Comparison of ENCODE assay signal across 14 cellular contexts in genomic region chr10:116079355-116079754, GRCh38.
A peak's percentile ranks its signal among the peaks of the same experiment; 100 is the strongest.
DNase-seq lines count a peak whose midpoint lies in the region; TF ChIP-seq lines count a peak whose summit lies in the region.
"Had no signal": no experiment of that assay in that cellular context is flagged by ENCODE, and none has a peak within 500 bp of the region (broad histone marks: within the 10 kb centered on the region; RNA-seq: fewer than 3 reads in every experiment).

No MANE protein-coding gene starts in this region.

- no peak overlapping the region for H3T11ph ChIP-seq in H9 (ENCODE audit: low read length)

- H3K4me3 Mint-ChIP-seq in H9: no peak overlapping the region
- H3K4me3 Mint-ChIP-seq: CD14-positive monocyte; CD8-positive, alpha-beta T cell had no signal

- H4K8ac ChIP-seq in H9 (replicated peaks; ENCODE audit: insufficient read length, low read depth, low read length) (no peak overlapping the region), mesenchymal stem cell (ENCODE audit: low read length) (no peak overlapping the region)

- no peak overlapping the region for H3K9ac ChIP-seq in H9 (ENCODE audit: extremely low read depth, insufficient read length, low read length)
- no peak overlapping the region for H3K9ac ChIP-seq in mesenchymal stem cell (ENCODE audit: low read length)

- intact Hi-C loops in A673 (cut with micrococcal nuclease; ENCODE audit: unreplicated experiment): no loop called here

- H3K79me1 ChIP-seq in H9 (ENCODE audit: insufficient read depth, low read depth, low read length, poor library complexity, severe bottlenecking): no peaks in the 10 kb centered on the region
- peaks cover 1% of the 10 kb centered on the region for H3K79me1 ChIP-seq in mesenchymal stem cell (replicated peaks; ENCODE audit: low read length, poor library complexity, severe bottlenecking)

- no peaks in the 10 kb centered on the region for H3K79me2 ChIP-seq in H9 (ENCODE audit: insufficient read depth, low read length)

- no peaks in the 10 kb centered on the region for H4K20me1 ChIP-seq in H9 (ENCODE audit: control insufficient read depth, insufficient read depth, insufficient read length)

- H3K36me3 Mint-ChIP-seq in H9 (ENCODE audit: insufficient read depth in 1 of 3, low read depth in 3 of 3): no peaks in the 10 kb centered on the region
- H3K36me3 Mint-ChIP-seq: CD14-positive monocyte; CD8-positive, alpha-beta T cell had no signal

- H3K4me1 Mint-ChIP-seq in H9: peaks cover 7 to 13% of the 10 kb centered on the region in 2 experiments
- H3K4me1 Mint-ChIP-seq: CD14-positive monocyte had no signal

- H2BK12ac ChIP-seq in H9 (ENCODE audit: insufficient read length, low read depth, low read length): no peak overlapping the region
- H2BK12ac ChIP-seq in mesenchymal stem cell (ENCODE audit: low read length in 2 of 2): no peak overlapping the region

- H3K4ac ChIP-seq in H9 (ENCODE audit: low read depth, low read length) (no peak overlapping the region), mesenchymal stem cell (ENCODE audit: low read depth in 1 of 2, low read length in 2 of 2) (no peak overlapping the region)

- TF ChIP-seq CTCF in A673 (conservative IDR thresholded peaks at IDR 0.05; ENCODE audit: low read depth, low read length) (0 out of 2 replicates have a peak, but pooled peaks have one; percentile 19), H9 (conservative IDR thresholded peaks at IDR 0.05) (peak; percentile 39; the same call in 1 of the 3 replicates), astrocyte of the spinal cord (IDR thresholded peaks at IDR 0.05; ENCODE audit: low read depth, low read length) (peak; percentile 1)

- H3K18ac ChIP-seq in H9 (ENCODE audit: insufficient read length, low read depth, low read length) (no peak overlapping the region), mesenchymal stem cell (ENCODE audit: low read depth in 1 of 2, low read length in 2 of 2) (no peak overlapping the region)

- CTCF ChIA-PET in A673 (lab: Charles Lee): no interaction called here

- no peak overlapping the region for H3K14ac ChIP-seq in H9 (ENCODE audit: insufficient read depth, low read length)
- no peak overlapping the region for H3K14ac ChIP-seq in mesenchymal stem cell (ENCODE audit: low read length in 2 of 2)

- WGBS in H9 (ENCODE audit: extremely low coverage, insufficient read length, low lambda C conversion rate): no CpG with 5 or more reads among the region's 9 CpGs
- WGBS in mesenchymal stem cell: 92% methylated on average over 9 of the region's 9 CpGs

- H4K91ac ChIP-seq in H9 (ENCODE audit: insufficient read length, low read depth, low read length) (no peak overlapping the region), mesenchymal stem cell (ENCODE audit: low read length) (no peak overlapping the region)

- POLR2A ChIA-PET in A673 (lab: Charles Lee; ENCODE audit: low non-redundant PET): no interaction called here

- DNase-seq in A673 (ENCODE audit: low spot score) (no peak), H9 (no peak), astrocyte of the spinal cord (ENCODE audit: low read depth, low spot score) (no peak), mesenchymal stem cell (no peak), ACHN (no peak), HuH-7.5 (ENCODE audit: low spot score) (no peak), AG08395 (ENCODE audit: low spot score) (no peak)
- DNase-seq: CD8-positive, alpha-beta T cell; COR-L47; DND-41; GDM1; Karpas-422 had no signal

- H3K4me1 ChIP-seq in A673 (ENCODE audit: insufficient read depth, low read length, poor library complexity, severe bottlenecking) (no peaks in the 10 kb centered on the region), H9 (ENCODE audit: insufficient read depth, low read length) (no peaks in the 10 kb centered on the region), mesenchymal stem cell (ENCODE audit: control insufficient read depth, insufficient read depth, low read depth, low read length) (peaks cover 8% of the 10 kb centered on the region)

- in situ Hi-C loops in astrocyte of the spinal cord (cut with HindIII; ENCODE audit: low sequenced_read_pairs): no loop called here
- in situ Hi-C loops in ACHN (cut with HindIII; ENCODE audit: low pct_ligation_motif_present, low pct_unique_long_range_greater_than_20kb, low sequenced_read_pairs): no loop called here

- H3K23ac ChIP-seq in H9 (ENCODE audit: insufficient read length, low read depth, low read length) (no peak overlapping the region), mesenchymal stem cell (ENCODE audit: low read length in 2 of 2) (no peak overlapping the region)

- H3K36me3 ChIP-seq in A673 (ENCODE audit: insufficient read depth, low read length, poor library complexity, severe bottlenecking) (no peaks in the 10 kb centered on the region), mesenchymal stem cell (ENCODE audit: control insufficient read depth in 1 of 2, insufficient read depth in 2 of 2, low read depth in 1 of 2, low read length in 2 of 2) (peaks cover 0 to 24% of the 10 kb centered on the region in 2 experiments)

- no peak overlapping the region for H2BK20ac ChIP-seq in H9 (ENCODE audit: low read depth, low read length, poor library complexity, severe bottlenecking)

- no peak overlapping the region; a peak in 1 of 7 replicates for H3K27ac Mint-ChIP-seq in H9
- H3K27ac Mint-ChIP-seq: CD8-positive, alpha-beta T cell had no signal

- no TSS peak for BruUV-seq in A673 (replicated peaks; lab: Mats Ljungman, UMichigan)

- H2AK5ac ChIP-seq in H9 (ENCODE audit: insufficient read length, low read length): no peak overlapping the region
- H2AK5ac ChIP-seq in mesenchymal stem cell (ENCODE audit: low read length, severe bottlenecking): peak overlapping the region; percentile 4

- no peak overlapping the region for H3K27ac ChIP-seq in A673 (ENCODE audit: low read depth, low read length, poor library complexity, severe bottlenecking)
- H3K27ac ChIP-seq in H9 (ENCODE audit: insufficient read length, low read depth, low read length): no peak overlapping the region
- H3K27ac ChIP-seq in mesenchymal stem cell (ENCODE audit: low read length, poor library complexity, severe bottlenecking): no peak overlapping the region

- no peak overlapping the region for H3K56ac ChIP-seq in H9 (ENCODE audit: insufficient read length, low read depth, low read length)

- H2BK15ac ChIP-seq in H9 (ENCODE audit: low read depth, low read length) (no peak overlapping the region), mesenchymal stem cell (ENCODE audit: low read depth, poor library complexity, severe bottlenecking) (no peak overlapping the region)

- no peaks in the 10 kb centered on the region for H3K9me3 ChIP-seq in A673 (ENCODE audit: low read depth, low read length, poor library complexity, severe bottlenecking)
- no peaks in the 10 kb centered on the region for H3K9me3 ChIP-seq in H9 (ENCODE audit: control insufficient read depth, low read depth, low read length)
- no peaks in the 10 kb centered on the region for H3K9me3 ChIP-seq in mesenchymal stem cell (ENCODE audit: control insufficient read depth, low read length)

- H3K4me3 ChIP-seq in A673 (ENCODE audit: low read depth, low read length, poor library complexity, severe bottlenecking) (no peak overlapping the region), astrocyte of the spinal cord (ENCODE audit: low read depth, low read length) (no peak overlapping the region), mesenchymal stem cell (ENCODE audit: insufficient read depth in 1 of 2, low read depth in 1 of 2, low read length in 2 of 2) (no peak overlapping the region)
- H3K4me3 ChIP-seq: K562 had no signal

- H3K9me3 Mint-ChIP-seq in H9: no peaks in the 10 kb centered on the region
- H3K9me3 Mint-ChIP-seq: CD8-positive, alpha-beta T cell had no signal

- peaks cover 71% of the 10 kb centered on the region for H3K27me3 ChIP-seq in A673 (replicated peaks; ENCODE audit: insufficient read depth, low read depth, low read length, poor library complexity)
- H3K27me3 ChIP-seq in H9 (ENCODE audit: insufficient read depth, low read length): no peaks in the 10 kb centered on the region
- H3K27me3 ChIP-seq in mesenchymal stem cell (ENCODE audit: control insufficient read depth in 1 of 2, insufficient read depth in 1 of 2, low read length in 2 of 2): no peaks in the 10 kb centered on the region

- no peak overlapping the region for H4K5ac ChIP-seq in H9 (ENCODE audit: insufficient read length, low read depth, low read length)

- H3K4me2 ChIP-seq in H9 (ENCODE audit: insufficient read depth, insufficient read length, low read length) (no peak overlapping the region), mesenchymal stem cell (ENCODE audit: low read length, poor library complexity, severe bottlenecking) (no peak overlapping the region)

- H2AFZ ChIP-seq in H9 (ENCODE audit: low read length): no peak overlapping the region
- no peak overlapping the region for H2AFZ ChIP-seq in mesenchymal stem cell (ENCODE audit: low read depth, low read length)

- H2BK5ac ChIP-seq in H9 (ENCODE audit: insufficient read length, low read length) (no peak overlapping the region), mesenchymal stem cell (ENCODE audit: low read depth, low read length, poor library complexity, severe bottlenecking) (no peak overlapping the region)

- H3K27me3 Mint-ChIP-seq in H9 (ENCODE audit: low read depth): no peaks in the 10 kb centered on the region; the same call in 1 of the 2 replicates

- no peaks in the 10 kb centered on the region for H3K23me2 ChIP-seq in H9 (ENCODE audit: insufficient read length, low read depth, low read length, poor library complexity, severe bottlenecking)

- no peak overlapping the region for H2BK120ac ChIP-seq in H9 (ENCODE audit: low read depth, low read length, poor library complexity, severe bottlenecking)
- H2BK120ac ChIP-seq in mesenchymal stem cell (ENCODE audit: low read depth, low read length): no peak overlapping the region
